1 cellular context compared by ENCODE assay signal in genomic region chr9:34701023-34701768, GRCh38.
A peak's percentile ranks its signal among the peaks of the same experiment; 100 is the strongest.
TF ChIP-seq lines count a peak whose summit lies in the region.

No MANE protein-coding gene starts in this region.

TF ChIP-seq in GM12878, 131 proteins besides CTCF, POLR2A, EP300 and RAD21:
- no peak for TF ChIP-seq SMC3 (IDR thresholded peaks at IDR 0.05; ENCODE audit: borderline replicate concordance, low read length)
- peak in 1 of 2 experiments; percentile 43; a peak in 1 of 4 replicates for TF ChIP-seq BHLHE40 (IDR thresholded peaks at IDR 0.05; ENCODE audit: borderline replicate concordance in 1 of 2, low read depth in 2 of 2, low read length in 1 of 2)
TF ChIP-seq in GM12878: peak in this region for 1.
